In the genomic region with DNA sequence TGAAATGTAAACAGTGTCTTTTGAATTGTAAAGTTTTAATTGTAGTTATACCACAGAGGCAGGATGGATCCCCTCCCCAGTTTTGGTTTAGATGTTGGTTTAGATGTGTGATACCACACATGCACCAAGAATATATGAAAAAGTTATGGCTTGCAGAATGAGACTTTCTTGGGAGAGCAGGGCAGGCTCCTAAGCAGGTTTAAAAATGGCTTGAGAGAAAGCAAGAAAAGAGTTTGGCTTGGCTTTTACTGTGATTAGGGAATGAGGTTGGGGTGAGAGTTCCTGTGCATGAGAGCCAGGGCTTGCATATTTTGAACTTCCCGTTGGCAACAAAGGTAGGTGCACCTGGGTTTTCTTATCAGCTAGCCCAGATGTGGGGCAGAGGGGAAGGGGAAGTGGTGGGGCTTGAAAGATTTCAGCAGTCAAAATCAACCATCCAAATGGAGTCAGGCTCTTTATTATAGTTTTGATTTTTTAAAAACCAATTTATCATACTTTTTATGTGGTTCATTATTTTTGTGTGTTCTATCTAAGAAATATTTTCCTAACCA, we compare ENCODE assay signal across 15 cellular contexts.
"Had no signal": no experiment of that assay in that cellular context is flagged by ENCODE, and none has a peak within 500 bp of the region (broad histone marks: within the 10 kb centered on the region; RNA-seq: fewer than 3 reads in every experiment).

No MANE protein-coding gene starts in this region.

- H3K27ac ChIP-seq: gastroesophageal sphincter, hepatocyte, neutrophil, right atrium auricular region, transverse colon had no signal

- H3K4me3 Mint-ChIP-seq: activated B cell treated with CpG ODN at 0.5 μM for 24 hours; activated naive CD8-positive, alpha-beta T cell treated with anti-CD3 and anti-CD28 coated beads, Interleukin-2, amount 10 ng/mL, durations not matched to agents 7 days and 5 days; activated T-cell treated with anti-CD3 and anti-CD28 coated beads, Interleukin-2, amount 50 U/mL, for 24 hours; mesothelial cell of epicardium; stimulated activated memory B cell treated with anti-CD40 and anti-IgM and Interleukin-4, amounts not matched to agents 10 μg/mL and 1 μg/mL and 100 μg/mL, for 72 hours; T-helper 17 cell had no signal

- ATAC-seq: gastroesophageal sphincter; stimulated activated memory B cell treated with anti-CD40 and anti-IgM and Interleukin-4, amounts not matched to agents 10 μg/mL and 1 μg/mL and 100 μg/mL, for 72 hours; T-helper 17 cell had no signal

- H3K4me1 Mint-ChIP-seq: mesothelial cell of epicardium had no signal

- H2AFZ ChIP-seq: hepatocyte had no signal

- H3K79me2 ChIP-seq: hepatocyte had no signal

- H3K9me3 ChIP-seq: gastroesophageal sphincter, neutrophil, right atrium auricular region, transverse colon had no signal

- H3K27me3 ChIP-seq: gastroesophageal sphincter, hepatocyte, right atrium auricular region, transverse colon had no signal

- H3K4me2 ChIP-seq: hepatocyte had no signal

- H3K27ac Mint-ChIP-seq: activated B cell treated with CpG ODN at 0.5 μM for 24 hours; activated naive CD8-positive, alpha-beta T cell treated with anti-CD3 and anti-CD28 coated beads, Interleukin-2, amount 10 ng/mL, durations not matched to agents 7 days and 5 days; activated T-cell treated with anti-CD3 and anti-CD28 coated beads, Interleukin-2, amount 50 U/mL, for 24 hours; mesothelial cell of epicardium; stimulated activated memory B cell treated with anti-CD40 and anti-IgM and Interleukin-4, amounts not matched to agents 10 μg/mL and 1 μg/mL and 100 μg/mL, for 72 hours; T-helper 17 cell had no signal

- H3K9me3 Mint-ChIP-seq: activated B cell treated with CpG ODN at 0.5 μM for 24 hours; activated naive CD8-positive, alpha-beta T cell treated with anti-CD3 and anti-CD28 coated beads, Interleukin-2, amount 10 ng/mL, durations not matched to agents 7 days and 5 days; activated T-cell treated with anti-CD3 and anti-CD28 coated beads, Interleukin-2, amount 50 U/mL, for 24 hours; stimulated activated memory B cell treated with anti-CD40 and anti-IgM and Interleukin-4, amounts not matched to agents 10 μg/mL and 1 μg/mL and 100 μg/mL, for 72 hours had no signal

- H3K36me3 ChIP-seq: gastroesophageal sphincter, neutrophil, right atrium auricular region, transverse colon had no signal

- H3K27me3 Mint-ChIP-seq: activated T-cell treated with anti-CD3 and anti-CD28 coated beads, Interleukin-2, amount 50 U/mL, for 24 hours; stimulated activated memory B cell treated with anti-CD40 and anti-IgM and Interleukin-4, amounts not matched to agents 10 μg/mL and 1 μg/mL and 100 μg/mL, for 72 hours had no signal

- H3K36me3 Mint-ChIP-seq: mesothelial cell of epicardium; stimulated activated memory B cell treated with anti-CD40 and anti-IgM and Interleukin-4, amounts not matched to agents 10 μg/mL and 1 μg/mL and 100 μg/mL, for 72 hours had no signal

- DNase-seq: activated B cell treated with CpG ODN at 0.5 μM for 24 hours; activated CD4-positive, alpha-beta T cell treated with anti-CD3 and anti-CD28 coated beads, Interleukin-2, amount 50 U/mL, for 1 hour; activated effector memory CD4-positive, alpha-beta T cell treated with anti-CD3 and anti-CD28 coated beads, Interleukin-2, amount 50 U/mL, for 16 hours; activated naive CD8-positive, alpha-beta T cell treated with anti-CD3 and anti-CD28 coated beads, Interleukin-2, amount 10 ng/mL, durations not matched to agents 7 days and 5 days; activated T-cell treated with anti-CD3 and anti-CD28 coated beads, Interleukin-2, amount 50 U/mL, for 24 hours; aorta; small intestine; T-helper 17 cell; transverse colon had no signal

- H3K4me3 ChIP-seq: gastroesophageal sphincter, hepatocyte, right atrium auricular region, transverse colon had no signal

- H3K4me1 ChIP-seq: gastroesophageal sphincter, transverse colon had no signal
